Comparison of ENCODE assay signal across 10 cellular contexts in the genomic region with DNA sequence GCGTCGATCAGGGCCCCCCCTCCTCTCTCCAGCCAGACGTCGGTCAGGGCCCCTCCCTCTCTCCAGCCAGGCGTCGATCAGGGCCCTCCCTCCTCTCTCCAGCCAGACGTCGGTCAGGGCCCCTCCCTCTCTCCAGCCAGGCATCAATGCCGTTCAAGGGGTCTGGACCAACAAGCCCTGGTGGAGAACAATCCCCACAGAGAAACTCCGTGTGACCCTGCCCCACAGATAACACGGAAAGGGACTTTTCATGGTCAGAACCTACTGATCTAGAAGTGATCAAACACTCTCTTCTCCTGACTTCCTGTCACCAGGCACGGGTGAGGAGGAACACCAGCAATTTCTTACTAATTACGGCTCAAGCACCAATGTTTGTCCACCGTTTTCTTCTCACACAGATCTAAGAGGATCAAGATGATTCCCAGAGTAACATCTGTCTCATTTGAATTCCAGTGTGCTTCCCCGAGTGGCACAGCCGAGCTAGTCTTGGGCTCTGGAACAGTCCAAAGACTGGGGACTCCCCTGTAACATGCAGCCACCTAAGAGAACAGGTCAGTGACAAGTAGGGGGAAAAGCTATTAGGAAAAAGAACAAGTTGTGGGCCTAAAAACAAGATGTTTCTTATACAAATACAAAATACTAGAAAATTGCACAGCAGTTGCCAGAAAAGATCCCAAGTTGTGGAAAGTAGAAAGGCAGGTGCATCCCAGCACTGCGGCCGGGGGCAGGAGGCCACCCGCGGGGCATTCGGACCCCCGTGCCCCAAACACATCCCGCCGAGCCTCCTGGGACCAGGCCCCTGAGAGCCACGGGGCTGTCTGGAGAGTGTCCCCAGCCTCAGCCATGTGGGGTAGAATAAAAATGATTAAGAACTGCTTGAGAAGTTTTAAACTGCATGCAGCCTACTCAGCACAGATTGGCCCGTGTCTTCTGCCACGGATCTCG. TPM values are rescaled to one million over a fixed set of nuclear protein-coding genes. Genes with fewer than 3 reads are reported as not detected.
DNase-seq lines count a peak whose midpoint lies in the region; ATAC-seq and TF ChIP-seq lines count a peak whose summit lies in the region.
"Had no signal": no experiment of that assay in that cellular context is flagged by ENCODE, and none has a peak within 500 bp of the region (broad histone marks: within the 10 kb centered on the region; RNA-seq: fewer than 3 reads in every experiment).

No MANE protein-coding gene starts in this region.

- CTCF ChIA-PET in activated B cell treated with CpG ODN at 0.5 μM for 24 hours (lab: Charles Lee) = no interaction called here

- TF ChIP-seq CTCF in activated B cell treated with CpG ODN at 0.5 μM for 24 hours (IDR thresholded peaks at IDR 0.05) = no peak

- ATAC-seq in activated B cell treated with CpG ODN at 0.5 μM for 24 hours (ENCODE audit: low read depth) (no peak), left ventricle myocardium superior (no peak)
- no peak for ATAC-seq in stimulated activated effector memory CD8-positive, alpha-beta T cell treated with anti-CD3 and anti-CD28 coated beads, Interleukin-12 subunit alpha, Interleukin-12 subunit beta, amount 100 ng/mL, for 72 hours

- H3K27me3 Mint-ChIP-seq in activated B cell treated with CpG ODN at 0.5 μM for 24 hours = no peaks in the 10 kb centered on the region

- peaks cover 6% of the 10 kb centered on the region for H3K36me3 Mint-ChIP-seq in activated B cell treated with CpG ODN at 0.5 μM for 24 hours (ENCODE audit: low read depth)
- peaks cover 31% of the 10 kb centered on the region for H3K36me3 Mint-ChIP-seq in stimulated activated effector memory CD8-positive, alpha-beta T cell treated with anti-CD3 and anti-CD28 coated beads, Interleukin-12 subunit alpha, Interleukin-12 subunit beta, amount 100 ng/mL, for 72 hours

- POLR2A ChIA-PET in activated B cell treated with CpG ODN at 0.5 μM for 24 hours (lab: Charles Lee) = no interaction called here

- H3K9me3 Mint-ChIP-seq in activated B cell treated with CpG ODN at 0.5 μM for 24 hours = no peaks in the 10 kb centered on the region
- no peaks in the 10 kb centered on the region for H3K9me3 Mint-ChIP-seq in stimulated activated effector memory CD8-positive, alpha-beta T cell treated with anti-CD3 and anti-CD28 coated beads, Interleukin-12 subunit alpha, Interleukin-12 subunit beta, amount 100 ng/mL, for 72 hours

- peak overlapping the region; percentile 83 for H3K27ac Mint-ChIP-seq in activated B cell treated with CpG ODN at 0.5 μM for 24 hours
- H3K27ac Mint-ChIP-seq in stimulated activated effector memory CD8-positive, alpha-beta T cell treated with anti-CD3 and anti-CD28 coated beads, Interleukin-12 subunit alpha, Interleukin-12 subunit beta, amount 100 ng/mL, for 72 hours = peak overlapping the region; percentile 98

- DNase-seq in NCI-H748 (lab: John Stamatoyannopoulos, UW; ENCODE audit: unreplicated experiment) (peak; percentile 59), NCI-H748 treated with DMSO at 0.1 percent for 48 hours (lab: John Stamatoyannopoulos, UW) (no peak), activated B cell treated with CpG ODN at 0.5 μM for 24 hours (no peak), left ventricle myocardium superior (peak; percentile 11), NCI-H2171 (lab: John Stamatoyannopoulos, UW) (no peak), superior temporal gyrus (ENCODE audit: extremely low spot score) (no peak), SW480 (ENCODE audit: low spot score) (no peak)
- no peak for DNase-seq in stimulated activated effector memory CD8-positive, alpha-beta T cell treated with anti-CD3 and anti-CD28 coated beads, Interleukin-12 subunit alpha, Interleukin-12 subunit beta, amount 100 ng/mL, for 72 hours (ENCODE audit: low spot score in 2 of 2)
- DNase-seq: 8988T, GOT3 had no signal

- H3K4me1 Mint-ChIP-seq in activated B cell treated with CpG ODN at 0.5 μM for 24 hours = peaks cover 64% of the 10 kb centered on the region
- H3K4me1 Mint-ChIP-seq in stimulated activated effector memory CD8-positive, alpha-beta T cell treated with anti-CD3 and anti-CD28 coated beads, Interleukin-12 subunit alpha, Interleukin-12 subunit beta, amount 100 ng/mL, for 72 hours = peaks cover 70% of the 10 kb centered on the region

- H3K4me3 Mint-ChIP-seq in activated B cell treated with CpG ODN at 0.5 μM for 24 hours = peak overlapping the region; percentile 66
- H3K4me3 Mint-ChIP-seq in stimulated activated effector memory CD8-positive, alpha-beta T cell treated with anti-CD3 and anti-CD28 coated beads, Interleukin-12 subunit alpha, Interleukin-12 subunit beta, amount 100 ng/mL, for 72 hours = peak overlapping the region; percentile 75

- intact Hi-C loops in activated B cell treated with CpG ODN at 0.5 μM for 24 hours (cut with micrococcal nuclease) = no loop called here
- intact Hi-C loops in left ventricle myocardium superior (cut with micrococcal nuclease) = no loop called here

RNA-seq across cellular contexts. Expression of gene RASA3, which starts 11.7 kb away (rescaled TPM):
- total RNA-seq in activated B cell treated with CpG ODN at 0.5 μM for 24 hours (17.5 and 20.4 TPM in 2 replicates), left ventricle myocardium superior (12.3 TPM)

RNA-seq across cellular contexts. Expression of gene CFAP97D2, which starts 58.3 kb away (rescaled TPM):
- not detected in 2 replicates for total RNA-seq in activated B cell treated with CpG ODN at 0.5 μM for 24 hours
- total RNA-seq in left ventricle myocardium superior = not detected

Comparison
In these comparisons a context has a peak if more than half of its experiments do, and no peak if none do; other contexts are left out.
1. DNase-seq: peak in NCI-H748 (single experiment) and left ventricle myocardium superior (single experiment); none in NCI-H748 treated with DMSO at 0.1 percent for 48 hours (single experiment), activated B cell treated with CpG ODN at 0.5 μM for 24 hours (single experiment), stimulated activated effector memory CD8-positive, alpha-beta T cell treated with anti-CD3 and anti-CD28 coated beads, Interleukin-12 subunit alpha, Interleukin-12 subunit beta, amount 100 ng/mL, for 72 hours (0 of 2), NCI-H2171 (single experiment), superior temporal gyrus (single experiment) and SW480 (single experiment).